In the genomic region with DNA sequence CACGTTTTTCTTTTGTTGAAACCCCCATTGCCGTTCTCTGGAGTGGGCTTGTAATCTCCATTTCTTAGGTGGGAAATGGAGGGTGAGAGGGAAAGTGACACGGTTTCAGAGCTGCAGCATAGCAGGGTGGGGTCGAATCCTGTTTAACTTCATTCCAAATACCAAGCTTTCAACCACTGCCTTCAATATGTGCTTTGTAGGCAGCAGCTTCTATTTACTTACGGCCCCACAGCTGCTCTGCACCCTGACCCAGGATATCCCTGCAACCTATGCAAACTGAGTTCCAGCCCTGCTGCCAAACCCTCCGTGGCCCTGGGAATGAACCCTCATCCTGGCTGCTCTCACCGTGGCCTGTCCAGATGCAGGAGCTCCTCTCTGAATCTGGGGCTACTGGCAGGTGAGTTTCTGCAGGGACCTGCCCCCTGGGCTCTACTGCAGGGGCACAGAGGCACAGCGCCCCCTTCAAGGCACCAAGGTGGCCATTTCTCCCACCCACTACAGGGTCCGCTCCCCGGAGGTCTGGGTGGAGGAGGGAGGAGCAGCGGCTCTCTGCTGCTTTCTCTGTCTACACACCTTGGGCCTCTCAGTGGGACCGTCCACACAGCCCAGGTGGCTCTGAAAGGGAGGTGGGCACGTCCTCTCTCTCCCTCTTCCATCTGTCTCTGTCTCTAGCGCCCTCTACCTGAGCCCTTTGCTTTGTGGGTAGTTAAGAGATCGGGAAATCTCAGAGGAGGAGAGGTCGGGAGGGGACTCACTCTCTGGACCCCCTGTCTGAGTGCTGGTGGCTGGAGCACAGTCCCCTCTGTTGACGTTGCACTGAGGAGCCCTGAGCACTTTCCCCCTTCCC, we compare ENCODE assay signal across 20 cellular contexts.
DNase-seq lines count a peak whose midpoint lies in the region; ATAC-seq and TF ChIP-seq lines count a peak whose summit lies in the region.
"Had no signal": no experiment of that assay in that cellular context is flagged by ENCODE, and none has a peak within 500 bp of the region (broad histone marks: within the 10 kb centered on the region; RNA-seq: fewer than 3 reads in every experiment).

No MANE protein-coding gene starts in this region.

- no peaks in the 10 kb centered on the region for H3K79me2 ChIP-seq in OCI-LY1 (ENCODE audit: insufficient read depth, low read length)

- H3K4me1 Mint-ChIP-seq in activated naive CD8-positive, alpha-beta T cell treated with anti-CD3 and anti-CD28 coated beads, Interleukin-2, amount 10 ng/mL, durations not matched to agents 7 days and 5 days: no peaks in the 10 kb centered on the region
- no peaks in the 10 kb centered on the region for H3K4me1 Mint-ChIP-seq in activated naive CD8-positive, alpha-beta T cell treated with anti-CD3 and anti-CD28 coated beads, Interleukin-2, amount 50 U/mL, for 24 hours
- H3K4me1 Mint-ChIP-seq in activated CD4-positive, alpha-beta T cell treated with anti-CD3 and anti-CD28 coated beads for 36 hours: no peaks in the 10 kb centered on the region

- no peak overlapping the region for H3K27ac Mint-ChIP-seq in activated naive CD8-positive, alpha-beta T cell treated with anti-CD3 and anti-CD28 coated beads, Interleukin-2, amount 10 ng/mL, durations not matched to agents 7 days and 5 days
- no peak overlapping the region for H3K27ac Mint-ChIP-seq in activated naive CD8-positive, alpha-beta T cell treated with anti-CD3 and anti-CD28 coated beads, Interleukin-2, amount 50 U/mL, for 24 hours
- no peak overlapping the region for H3K27ac Mint-ChIP-seq in activated CD4-positive, alpha-beta T cell treated with anti-CD3 and anti-CD28 coated beads for 36 hours
- H3K27ac Mint-ChIP-seq: naive thymus-derived CD8-positive, alpha-beta T cell had no signal

- ATAC-seq in activated naive CD8-positive, alpha-beta T cell treated with anti-CD3 and anti-CD28 coated beads, Interleukin-2, amount 10 ng/mL, durations not matched to agents 7 days and 5 days (ENCODE audit: low read depth): no peak
- no peak for ATAC-seq in activated naive CD8-positive, alpha-beta T cell treated with anti-CD3 and anti-CD28 coated beads, Interleukin-2, amount 50 U/mL, for 24 hours
- ATAC-seq in left lung: no peak
- no peak for ATAC-seq in GM19463 (IDR thresholded peaks at IDR 0.05; ENCODE audit: unreplicated experiment)
- ATAC-seq in esophagus mucosa: no peak
- ATAC-seq in activated CD4-positive, alpha-beta T cell treated with anti-CD3 and anti-CD28 coated beads for 36 hours: no peak
- ATAC-seq: naive thymus-derived CD8-positive, alpha-beta T cell had no signal

- H3K4me2 ChIP-seq in OCI-LY1 (ENCODE audit: low read length): no peak overlapping the region

- no peaks in the 10 kb centered on the region for H3K4me1 ChIP-seq in OCI-LY1 (ENCODE audit: insufficient read depth, low read length, severe bottlenecking)
- no peaks in the 10 kb centered on the region for H3K4me1 ChIP-seq in left lung
- no peaks in the 10 kb centered on the region for H3K4me1 ChIP-seq in tibial artery
- H3K4me1 ChIP-seq: colonic mucosa, uterus had no signal

- H4K20me1 ChIP-seq in OCI-LY1 (ENCODE audit: insufficient read depth, low read length): no peaks in the 10 kb centered on the region

- intact Hi-C loops in left lung (cut with DNase I): no loop called here
- intact Hi-C loops in tibial artery (cut with DNase I; ENCODE audit: low total_unique reads): no loop called here
- intact Hi-C loops in activated CD4-positive, alpha-beta T cell treated with anti-CD3 and anti-CD28 coated beads for 36 hours (cut with DNase I, micrococcal nuclease): no loop called here

- H3K27me3 Mint-ChIP-seq in activated naive CD8-positive, alpha-beta T cell treated with anti-CD3 and anti-CD28 coated beads, Interleukin-2, amount 10 ng/mL, durations not matched to agents 7 days and 5 days: no peaks in the 10 kb centered on the region
- H3K27me3 Mint-ChIP-seq in activated naive CD8-positive, alpha-beta T cell treated with anti-CD3 and anti-CD28 coated beads, Interleukin-2, amount 50 U/mL, for 24 hours: no peaks in the 10 kb centered on the region
- no peaks in the 10 kb centered on the region for H3K27me3 Mint-ChIP-seq in activated CD4-positive, alpha-beta T cell treated with anti-CD3 and anti-CD28 coated beads for 36 hours
- H3K27me3 Mint-ChIP-seq: naive thymus-derived CD8-positive, alpha-beta T cell had no signal

- peaks cover 5% of the 10 kb centered on the region for H3K36me3 Mint-ChIP-seq in activated naive CD8-positive, alpha-beta T cell treated with anti-CD3 and anti-CD28 coated beads, Interleukin-2, amount 10 ng/mL, durations not matched to agents 7 days and 5 days
- peaks cover 4% of the 10 kb centered on the region for H3K36me3 Mint-ChIP-seq in activated naive CD8-positive, alpha-beta T cell treated with anti-CD3 and anti-CD28 coated beads, Interleukin-2, amount 50 U/mL, for 24 hours (ENCODE audit: low read depth)
- H3K36me3 Mint-ChIP-seq in activated CD4-positive, alpha-beta T cell treated with anti-CD3 and anti-CD28 coated beads for 36 hours (ENCODE audit: low read depth): no peaks in the 10 kb centered on the region
- H3K36me3 Mint-ChIP-seq: brain had no signal

- H3K9me2 ChIP-seq in OCI-LY1 (ENCODE audit: low read depth, low read length): no peaks in the 10 kb centered on the region

- peak; percentile 11 for DNase-seq in activated naive CD8-positive, alpha-beta T cell treated with anti-CD3 and anti-CD28 coated beads, Interleukin-2, amount 10 ng/mL, durations not matched to agents 7 days and 5 days
- DNase-seq in activated naive CD8-positive, alpha-beta T cell treated with anti-CD3 and anti-CD28 coated beads, Interleukin-2, amount 50 U/mL, for 24 hours: no peak
- peak; percentile 5 to 49 for DNase-seq in left lung
- peak; percentile 13 to 46 for DNase-seq in tibial artery
- DNase-seq in activated CD4-positive, alpha-beta T cell treated with anti-CD3 and anti-CD28 coated beads for 36 hours: no peak
- DNase-seq: C1 segment of cervical spinal cord; colonic mucosa; DMS153; KBM-7; mammary epithelial cell; naive thymus-derived CD8-positive, alpha-beta T cell; NCI-H2029 treated with DMSO at 0.1 percent for 48 hours; stimulated activated CD4-positive, alpha-beta T cell treated with anti-CD3 and anti-CD28 coated beads, Interleukin-4, amount 100 ng/mL, for 24 hours; uterus had no signal

- H3K27ac ChIP-seq in OCI-LY1 (ENCODE audit: low read depth, low read length, poor library complexity, severe bottlenecking) (no peak overlapping the region), left lung (no peak overlapping the region), tibial artery (no peak overlapping the region)
- H3K27ac ChIP-seq: colonic mucosa, SK-N-MC, skin epidermis, uterus had no signal

- POLR2A ChIA-PET in activated naive CD8-positive, alpha-beta T cell treated with anti-CD3 and anti-CD28 coated beads, Interleukin-2, amount 10 ng/mL, durations not matched to agents 7 days and 5 days (lab: Charles Lee): no interaction called here
- POLR2A ChIA-PET in activated CD4-positive, alpha-beta T cell treated with anti-CD3 and anti-CD28 coated beads for 36 hours (lab: Charles Lee): no interaction called here

- TF ChIP-seq CTCF in OCI-LY1 (IDR thresholded peaks at IDR 0.05; ENCODE audit: low read length) (peak; percentile 12; the same call in 1 of the 2 replicates), left lung (IDR thresholded peaks at IDR 0.05) (no peak), tibial artery (IDR thresholded peaks at IDR 0.05) (no peak)

- H3K9me3 Mint-ChIP-seq in activated naive CD8-positive, alpha-beta T cell treated with anti-CD3 and anti-CD28 coated beads, Interleukin-2, amount 10 ng/mL, durations not matched to agents 7 days and 5 days: peaks cover 9% of the 10 kb centered on the region
- H3K9me3 Mint-ChIP-seq in activated naive CD8-positive, alpha-beta T cell treated with anti-CD3 and anti-CD28 coated beads, Interleukin-2, amount 50 U/mL, for 24 hours: peaks cover 8% of the 10 kb centered on the region
- H3K9me3 Mint-ChIP-seq in activated CD4-positive, alpha-beta T cell treated with anti-CD3 and anti-CD28 coated beads for 36 hours (ENCODE audit: low read depth): no peaks in the 10 kb centered on the region

- CTCF ChIA-PET in activated CD4-positive, alpha-beta T cell treated with anti-CD3 and anti-CD28 coated beads for 36 hours (lab: Charles Lee): no interaction called here

- H3K36me3 ChIP-seq in OCI-LY1 (ENCODE audit: insufficient read depth, low read length) (no peaks in the 10 kb centered on the region), left lung (no peaks in the 10 kb centered on the region), tibial artery (no peaks in the 10 kb centered on the region)
- H3K36me3 ChIP-seq: colonic mucosa, uterus had no signal

- H3K9me3 ChIP-seq in OCI-LY1 (ENCODE audit: low read length) (0 out of 2 replicates have a peak, but pooled peaks cover 3% of the 10 kb centered on the region), left lung (peaks cover 0 to 19% of the 10 kb centered on the region in 2 donors), tibial artery (peaks cover 0 to 24% (median 17%) of the 10 kb centered on the region in 3 donors)
- H3K9me3 ChIP-seq: colonic mucosa, uterus had no signal

- no peaks in the 10 kb centered on the region for H3F3A ChIP-seq in OCI-LY1 (ENCODE audit: insufficient read depth, low read length)

- no peak overlapping the region for H3K4me3 Mint-ChIP-seq in activated naive CD8-positive, alpha-beta T cell treated with anti-CD3 and anti-CD28 coated beads, Interleukin-2, amount 10 ng/mL, durations not matched to agents 7 days and 5 days
- H3K4me3 Mint-ChIP-seq in activated naive CD8-positive, alpha-beta T cell treated with anti-CD3 and anti-CD28 coated beads, Interleukin-2, amount 50 U/mL, for 24 hours: no peak overlapping the region
- no peak overlapping the region for H3K4me3 Mint-ChIP-seq in activated CD4-positive, alpha-beta T cell treated with anti-CD3 and anti-CD28 coated beads for 36 hours
- H3K4me3 Mint-ChIP-seq: naive thymus-derived CD8-positive, alpha-beta T cell had no signal

- H3K27me3 ChIP-seq in OCI-LY1 (ENCODE audit: insufficient read depth, low read length): no peaks in the 10 kb centered on the region
- peaks cover 0 to 28% of the 10 kb centered on the region in 2 donors for H3K27me3 ChIP-seq in left lung
- peaks cover 0 to 5% of the 10 kb centered on the region in 2 donors for H3K27me3 ChIP-seq in tibial artery
- H3K27me3 ChIP-seq: colonic mucosa, uterus had no signal

- H3K9ac ChIP-seq in OCI-LY1 (ENCODE audit: low read length): no peak overlapping the region

- H3K4me3 ChIP-seq in OCI-LY1 (ENCODE audit: low read depth, low read length, poor library complexity, severe bottlenecking) (no peak overlapping the region), left lung (no peak overlapping the region), tibial artery (no peak overlapping the region)
- H3K4me3 ChIP-seq: colonic mucosa, SK-N-MC, skin epidermis, uterus had no signal

- no peak overlapping the region for H2AFZ ChIP-seq in OCI-LY1 (ENCODE audit: low read length)

Comparison
In these comparisons a context has a peak if more than half of its experiments do, and no peak if none do; other contexts are left out.
1. DNase-seq: peak in activated naive CD8-positive, alpha-beta T cell treated with anti-CD3 and anti-CD28 coated beads, Interleukin-2, amount 10 ng/mL, durations not matched to agents 7 days and 5 days (single experiment), left lung (2 of 2) and tibial artery (2 of 2); none in activated naive CD8-positive, alpha-beta T cell treated with anti-CD3 and anti-CD28 coated beads, Interleukin-2, amount 50 U/mL, for 24 hours (single experiment) and activated CD4-positive, alpha-beta T cell treated with anti-CD3 and anti-CD28 coated beads for 36 hours (single experiment).